Comparison of ENCODE assay signal across 1 cellular context in the genomic region with DNA sequence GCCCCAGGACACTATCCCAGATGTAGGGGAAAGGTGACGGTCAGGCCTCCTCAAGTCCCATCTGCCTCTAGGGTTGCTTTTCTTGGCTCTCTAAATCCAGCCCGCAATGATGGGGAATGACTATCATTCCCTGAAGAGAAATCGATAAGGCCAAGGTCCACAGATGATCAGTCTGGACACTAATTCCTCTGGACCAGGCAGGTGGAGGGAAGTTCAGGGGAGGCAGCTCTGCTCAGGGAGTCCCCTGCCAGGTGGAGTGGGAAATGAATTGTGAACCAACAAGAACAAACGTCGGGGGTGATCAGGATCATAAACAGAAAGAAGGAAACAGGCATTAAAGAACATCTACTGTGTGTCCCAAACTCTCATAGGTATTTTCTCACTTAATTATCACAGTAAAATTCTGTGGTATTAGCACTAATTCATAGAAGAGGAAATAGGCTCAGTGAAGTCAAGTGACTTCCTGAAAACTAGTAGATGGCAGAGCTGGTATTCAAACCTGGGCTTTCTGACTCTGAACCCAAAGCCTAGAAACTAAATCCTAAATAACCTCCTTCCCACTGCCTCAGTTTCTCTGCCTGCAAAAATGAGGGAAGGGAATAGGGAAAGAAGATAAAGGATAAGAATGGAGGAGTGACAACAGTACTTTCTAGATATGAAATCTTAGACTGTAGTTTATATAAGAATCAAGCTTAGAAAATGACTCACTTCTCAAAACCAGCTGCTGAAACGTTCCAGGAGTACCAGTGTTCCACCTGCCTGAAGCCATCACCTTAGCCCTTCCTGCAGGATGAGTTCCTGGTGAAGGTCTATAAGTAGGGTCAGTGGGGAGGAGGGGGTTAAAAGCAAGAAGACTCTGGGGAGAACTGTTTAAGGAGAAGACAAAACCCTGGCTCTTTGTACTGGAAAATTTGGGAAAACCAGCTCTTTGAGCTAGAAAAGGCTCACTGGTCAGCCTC.
A peak's percentile ranks its signal among the peaks of the same experiment; 100 is the strongest.
TF ChIP-seq lines count a peak whose summit lies in the region.

No MANE protein-coding gene starts in this region.

TF ChIP-seq in GM12878, 131 proteins besides CTCF, POLR2A, EP300 and RAD21 (continued from another document):
- TF ChIP-seq, protein P1, sequence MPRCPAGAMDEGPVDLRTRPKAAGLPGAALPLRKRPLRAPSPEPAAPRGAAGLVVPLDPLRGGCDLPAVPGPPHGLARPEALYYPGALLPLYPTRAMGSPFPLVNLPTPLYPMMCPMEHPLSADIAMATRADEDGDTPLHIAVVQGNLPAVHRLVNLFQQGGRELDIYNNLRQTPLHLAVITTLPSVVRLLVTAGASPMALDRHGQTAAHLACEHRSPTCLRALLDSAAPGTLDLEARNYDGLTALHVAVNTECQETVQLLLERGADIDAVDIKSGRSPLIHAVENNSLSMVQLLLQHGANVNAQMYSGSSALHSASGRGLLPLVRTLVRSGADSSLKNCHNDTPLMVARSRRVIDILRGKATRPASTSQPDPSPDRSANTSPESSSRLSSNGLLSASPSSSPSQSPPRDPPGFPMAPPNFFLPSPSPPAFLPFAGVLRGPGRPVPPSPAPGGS (IDR thresholded peaks at IDR 0.05; ENCODE audit: borderline replicate concordance, insufficient read depth, low read depth, low read length, poor library complexity, severe bottlenecking) = no peak
- TF ChIP-seq RBBP5 (conservative IDR thresholded peaks at IDR 0.05) (no peak), NR2C2 (IDR thresholded peaks at IDR 0.05; ENCODE audit: borderline replicate concordance, control insufficient read depth, insufficient read length, low read depth) (no peak), ASH2L (IDR thresholded peaks at IDR 0.05; ENCODE audit: borderline replicate concordance, low read depth) (no peak), SREBF1 (IDR thresholded peaks at IDR 0.05; ENCODE audit: low read length) (0 out of 2 replicates have a peak, but pooled peaks have one; percentile 59), TCF3 (IDR thresholded peaks at IDR 0.05; ENCODE audit: borderline replicate concordance, insufficient read depth, low read depth, low read length) (no peak), JUNB (IDR thresholded peaks at IDR 0.05) (no peak), JUND (IDR thresholded peaks at IDR 0.05; ENCODE audit: low read depth, low read length) (no peak), TBL1XR1 (IDR thresholded peaks at IDR 0.05; ENCODE audit: low read depth, low read length) (no peak), ZNF384 (IDR thresholded peaks at IDR 0.05; ENCODE audit: borderline replicate concordance, low read depth, low read length) (no peak), SMAD1 (IDR thresholded peaks at IDR 0.05; ENCODE audit: low read depth, partially characterized antibody) (no peak), EED (IDR thresholded peaks at IDR 0.05; ENCODE audit: low read depth) (peak; percentile 70), ATF7 (IDR thresholded peaks at IDR 0.05; ENCODE audit: low read depth) (0 out of 2 replicates have a peak, but pooled peaks have one; percentile 44), PAX5 (IDR thresholded peaks at IDR 0.05; ENCODE audit: borderline replicate concordance, low read depth, low read length) (no peak), EZH2 (IDR thresholded peaks at IDR 0.05; ENCODE audit: borderline replicate concordance, control insufficient read depth, low read depth, low read length) (no peak), NFYA (IDR thresholded peaks at IDR 0.05; ENCODE audit: borderline replicate concordance, low read depth, low read length) (no peak), RB1 (IDR thresholded peaks at IDR 0.05; ENCODE audit: borderline replicate concordance) (no peak), HCFC1 (IDR thresholded peaks at IDR 0.05; ENCODE audit: low read length) (no peak), STAT3 (IDR thresholded peaks at IDR 0.05; ENCODE audit: low read depth, low read length) (no peak)
- TF ChIP-seq, protein P2, sequence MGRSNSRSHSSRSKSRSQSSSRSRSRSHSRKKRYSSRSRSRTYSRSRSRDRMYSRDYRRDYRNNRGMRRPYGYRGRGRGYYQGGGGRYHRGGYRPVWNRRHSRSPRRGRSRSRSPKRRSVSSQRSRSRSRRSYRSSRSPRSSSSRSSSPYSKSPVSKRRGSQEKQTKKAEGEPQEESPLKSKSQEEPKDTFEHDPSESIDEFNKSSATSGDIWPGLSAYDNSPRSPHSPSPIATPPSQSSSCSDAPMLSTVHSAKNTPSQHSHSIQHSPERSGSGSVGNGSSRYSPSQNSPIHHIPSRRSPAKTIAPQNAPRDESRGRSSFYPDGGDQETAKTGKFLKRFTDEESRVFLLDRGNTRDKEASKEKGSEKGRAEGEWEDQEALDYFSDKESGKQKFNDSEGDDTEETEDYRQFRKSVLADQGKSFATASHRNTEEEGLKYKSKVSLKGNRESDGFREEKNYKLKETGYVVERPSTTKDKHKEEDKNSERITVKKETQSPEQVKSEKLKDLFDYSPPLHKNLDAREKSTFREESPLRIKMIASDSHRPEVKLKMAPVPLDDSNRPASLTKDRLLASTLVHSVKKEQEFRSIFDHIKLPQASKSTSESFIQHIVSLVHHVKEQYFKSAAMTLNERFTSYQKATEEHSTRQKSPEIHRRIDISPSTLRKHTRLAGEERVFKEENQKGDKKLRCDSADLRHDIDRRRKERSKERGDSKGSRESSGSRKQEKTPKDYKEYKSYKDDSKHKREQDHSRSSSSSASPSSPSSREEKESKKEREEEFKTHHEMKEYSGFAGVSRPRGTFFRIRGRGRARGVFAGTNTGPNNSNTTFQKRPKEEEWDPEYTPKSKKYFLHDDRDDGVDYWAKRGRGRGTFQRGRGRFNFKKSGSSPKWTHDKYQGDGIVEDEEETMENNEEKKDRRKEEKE (IDR thresholded peaks at IDR 0.05) = no peak
- TF ChIP-seq, protein P3, sequence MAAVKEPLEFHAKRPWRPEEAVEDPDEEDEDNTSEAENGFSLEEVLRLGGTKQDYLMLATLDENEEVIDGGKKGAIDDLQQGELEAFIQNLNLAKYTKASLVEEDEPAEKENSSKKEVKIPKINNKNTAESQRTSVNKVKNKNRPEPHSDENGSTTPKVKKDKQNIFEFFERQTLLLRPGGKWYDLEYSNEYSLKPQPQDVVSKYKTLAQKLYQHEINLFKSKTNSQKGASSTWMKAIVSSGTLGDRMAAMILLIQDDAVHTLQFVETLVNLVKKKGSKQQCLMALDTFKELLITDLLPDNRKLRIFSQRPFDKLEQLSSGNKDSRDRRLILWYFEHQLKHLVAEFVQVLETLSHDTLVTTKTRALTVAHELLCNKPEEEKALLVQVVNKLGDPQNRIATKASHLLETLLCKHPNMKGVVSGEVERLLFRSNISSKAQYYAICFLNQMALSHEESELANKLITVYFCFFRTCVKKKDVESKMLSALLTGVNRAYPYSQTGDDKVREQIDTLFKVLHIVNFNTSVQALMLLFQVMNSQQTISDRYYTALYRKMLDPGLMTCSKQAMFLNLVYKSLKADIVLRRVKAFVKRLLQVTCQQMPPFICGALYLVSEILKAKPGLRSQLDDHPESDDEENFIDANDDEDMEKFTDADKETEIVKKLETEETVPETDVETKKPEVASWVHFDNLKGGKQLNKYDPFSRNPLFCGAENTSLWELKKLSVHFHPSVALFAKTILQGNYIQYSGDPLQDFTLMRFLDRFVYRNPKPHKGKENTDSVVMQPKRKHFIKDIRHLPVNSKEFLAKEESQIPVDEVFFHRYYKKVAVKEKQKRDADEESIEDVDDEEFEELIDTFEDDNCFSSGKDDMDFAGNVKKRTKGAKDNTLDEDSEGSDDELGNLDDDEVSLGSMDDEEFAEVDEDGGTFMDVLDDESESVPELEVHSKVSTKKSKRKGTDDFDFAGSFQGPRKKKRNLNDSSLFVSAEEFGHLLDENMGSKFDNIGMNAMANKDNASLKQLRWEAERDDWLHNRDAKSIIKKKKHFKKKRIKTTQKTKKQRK (IDR thresholded peaks at IDR 0.05; ENCODE audit: low read depth, low read length) = no peak
- TF ChIP-seq, protein P4, sequence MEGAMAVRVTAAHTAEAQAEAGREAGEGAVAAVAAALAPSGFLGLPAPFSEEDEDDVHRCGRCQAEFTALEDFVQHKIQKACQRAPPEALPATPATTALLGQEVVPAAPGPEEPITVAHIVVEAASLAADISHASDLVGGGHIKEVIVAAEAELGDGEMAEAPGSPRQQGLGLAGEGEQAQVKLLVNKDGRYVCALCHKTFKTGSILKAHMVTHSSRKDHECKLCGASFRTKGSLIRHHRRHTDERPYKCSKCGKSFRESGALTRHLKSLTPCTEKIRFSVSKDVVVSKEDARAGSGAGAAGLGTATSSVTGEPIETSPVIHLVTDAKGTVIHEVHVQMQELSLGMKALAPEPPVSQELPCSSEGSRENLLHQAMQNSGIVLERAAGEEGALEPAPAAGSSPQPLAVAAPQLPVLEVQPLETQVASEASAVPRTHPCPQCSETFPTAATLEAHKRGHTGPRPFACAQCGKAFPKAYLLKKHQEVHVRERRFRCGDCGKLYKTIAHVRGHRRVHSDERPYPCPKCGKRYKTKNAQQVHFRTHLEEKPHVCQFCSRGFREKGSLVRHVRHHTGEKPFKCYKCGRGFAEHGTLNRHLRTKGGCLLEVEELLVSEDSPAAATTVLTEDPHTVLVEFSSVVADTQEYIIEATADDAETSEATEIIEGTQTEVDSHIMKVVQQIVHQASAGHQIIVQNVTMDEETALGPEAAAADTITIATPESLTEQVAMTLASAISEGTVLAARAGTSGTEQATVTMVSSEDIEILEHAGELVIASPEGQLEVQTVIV (IDR thresholded peaks at IDR 0.05; ENCODE audit: borderline replicate concordance, partially characterized antibody) = no peak
- TF ChIP-seq, protein P5, sequence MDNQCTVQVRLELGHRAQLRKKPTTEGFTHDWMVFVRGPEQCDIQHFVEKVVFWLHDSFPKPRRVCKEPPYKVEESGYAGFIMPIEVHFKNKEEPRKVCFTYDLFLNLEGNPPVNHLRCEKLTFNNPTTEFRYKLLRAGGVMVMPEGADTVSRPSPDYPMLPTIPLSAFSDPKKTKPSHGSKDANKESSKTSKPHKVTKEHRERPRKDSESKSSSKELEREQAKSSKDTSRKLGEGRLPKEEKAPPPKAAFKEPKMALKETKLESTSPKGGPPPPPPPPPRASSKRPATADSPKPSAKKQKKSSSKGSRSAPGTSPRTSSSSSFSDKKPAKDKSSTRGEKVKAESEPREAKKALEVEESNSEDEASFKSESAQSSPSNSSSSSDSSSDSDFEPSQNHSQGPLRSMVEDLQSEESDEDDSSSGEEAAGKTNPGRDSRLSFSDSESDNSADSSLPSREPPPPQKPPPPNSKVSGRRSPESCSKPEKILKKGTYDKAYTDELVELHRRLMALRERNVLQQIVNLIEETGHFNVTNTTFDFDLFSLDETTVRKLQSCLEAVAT (IDR thresholded peaks at IDR 0.05) = no peak
